8 cellular contexts compared by ENCODE assay signal in genomic region chr22:30705710-30706651, GRCh38. TPM values are rescaled to one million over a fixed set of nuclear protein-coding genes. Genes with fewer than 3 reads are reported as not detected.
DNase-seq lines count a peak whose midpoint lies in the region; ATAC-seq lines count a peak whose summit lies in the region.

No MANE protein-coding gene starts in this region.

- no peaks in the 10 kb centered on the region for H3K4me1 ChIP-seq in aorta (ENCODE audit: control insufficient read depth in 1 of 2, insufficient read depth in 2 of 2, low read length in 2 of 2)

- H3K9me3 ChIP-seq in aorta (ENCODE audit: control insufficient read depth, low read length): no peaks in the 10 kb centered on the region

- H3K4me3 ChIP-seq in aorta (ENCODE audit: low read length in 2 of 2): no peak overlapping the region

- H3K36me3 ChIP-seq in aorta (ENCODE audit: control insufficient read depth in 1 of 2, insufficient read depth in 2 of 2, low read length in 1 of 2): no peaks in the 10 kb centered on the region

- ATAC-seq in GM21717 (IDR thresholded peaks at IDR 0.05; ENCODE audit: unreplicated experiment) (peak; percentile 55), aorta (ENCODE audit: low FRiP score) (no peak), GM19023 (IDR thresholded peaks at IDR 0.05; ENCODE audit: unreplicated experiment) (no peak)

- intact Hi-C loops in aorta (cut with DNase I): no loop called here

- 62 to 68% methylated on average over 11 of the region's 11 CpGs for WGBS in aorta, 2 donors

- DNase-seq in GM04503 (ENCODE audit: low read depth): peak; percentile 93
- DNase-seq in NCI-H2171 treated with DMSO at 0.1 percent for 48 hours (lab: John Stamatoyannopoulos, UW): peak; percentile 99
- peak; percentile 70 for DNase-seq in dedifferentiated amniotic fluid mesenchymal stem cell (ENCODE audit: extremely low spot score)
- DNase-seq in aorta: no peak
- no peak for DNase-seq in NCI-H526 (lab: John Stamatoyannopoulos, UW)
- DNase-seq in T-helper 9 cell: no peak

- H3K27ac ChIP-seq in aorta (ENCODE audit: low read depth in 1 of 2, low read length in 2 of 2): no peak overlapping the region

- no peaks in the 10 kb centered on the region for H3K27me3 ChIP-seq in aorta (ENCODE audit: control insufficient read depth in 1 of 2, insufficient read depth in 2 of 2, low read length in 1 of 2)

RNA-seq across cellular contexts. Expression of gene OSBP2, which starts 11.3 kb away (rescaled TPM):
- total RNA-seq in aorta: 1 to 10 TPM; 1.1 to 3.9 TPM
- under 1 TPM; 0.18 to 0.63 TPM for polyA plus RNA-seq in aorta

RNA-seq across cellular contexts. Expression of gene DUSP18, which starts 38.3 kb away (rescaled TPM):
- 10 to 100 TPM in 1 of 2 donors, 1 to 10 TPM in 1; 8.7 to 11.3 TPM for total RNA-seq in aorta
- polyA plus RNA-seq in aorta: 1 to 10 TPM; 1.6 to 4.2 TPM

Comparison
In these comparisons a context has a peak if more than half of its experiments do, and no peak if none do; other contexts are left out.
1. DNase-seq: peak in GM04503 (single experiment), NCI-H2171 treated with DMSO at 0.1 percent for 48 hours (single experiment) and dedifferentiated amniotic fluid mesenchymal stem cell (single experiment); none in aorta (0 of 2), NCI-H526 (0 of 2) and T-helper 9 cell (single experiment).